25 cellular contexts compared by ENCODE assay signal in the genomic region with DNA sequence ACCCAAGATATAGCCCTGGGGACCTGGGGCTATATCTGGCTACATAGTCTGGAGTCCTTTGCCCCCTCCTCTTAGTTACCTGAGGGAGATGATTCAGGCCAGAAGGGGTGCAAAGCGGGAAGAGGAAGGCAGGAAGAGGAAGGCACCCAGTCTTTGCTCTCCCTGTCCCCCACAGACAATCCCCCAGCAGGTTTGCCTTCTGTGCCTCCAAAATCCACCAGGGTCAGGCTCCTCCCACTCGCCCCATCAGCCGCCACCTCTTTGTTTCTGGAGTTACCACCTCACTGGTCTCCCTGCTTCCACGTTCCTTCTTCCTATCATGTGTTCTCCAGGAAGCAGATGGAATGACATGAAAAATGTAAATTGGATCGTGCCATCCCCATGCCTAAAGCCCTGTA. TPM values are rescaled to one million over a fixed set of nuclear protein-coding genes. Genes with fewer than 3 reads are reported as not detected.
DNase-seq lines count a peak whose midpoint lies in the region; ATAC-seq, FAIRE-seq and TF ChIP-seq lines count a peak whose summit lies in the region.
"Had no signal": no experiment of that assay in that cellular context is flagged by ENCODE, and none has a peak within 500 bp of the region (broad histone marks: within the 10 kb centered on the region; RNA-seq: fewer than 3 reads in every experiment).

No MANE protein-coding gene starts in this region.

- H3K27me3 Mint-ChIP-seq in H9 (ENCODE audit: low read depth) (no peaks in the 10 kb centered on the region; the same call in 1 of the 2 replicates), nephron progenitor cell (ENCODE audit: low read depth, poor library complexity) (peaks cover 7% of the 10 kb centered on the region)
- H3K27me3 Mint-ChIP-seq in stimulated activated naive CD8-positive, alpha-beta T cell treated with anti-CD3 and anti-CD28 coated beads, Interleukin-15, amount 100 ng/mL, for 72 hours, result peaks cover 26% of the 10 kb centered on the region
- H3K27me3 Mint-ChIP-seq in activated CD4-positive, alpha-beta memory T cell treated with anti-CD3 and anti-CD28 coated beads, Interleukin-2, amount 10 ng/mL, durations not matched to agents 7 days and 5 days, result peaks cover 9% of the 10 kb centered on the region

- H3K27ac ChIP-seq in A673 (ENCODE audit: low read depth, low read length, poor library complexity, severe bottlenecking), result peak overlapping the region; percentile 82
- H3K27ac ChIP-seq in H9 (ENCODE audit: insufficient read length, low read depth, low read length), result no peak overlapping the region
- no peak overlapping the region for H3K27ac ChIP-seq in GM12878 (ENCODE audit: control insufficient read depth, insufficient read depth)
- H3K27ac ChIP-seq: C4-2B, left lung, uterus had no signal

- no peak overlapping the region for H3K14ac ChIP-seq in H9 (ENCODE audit: insufficient read depth, low read length)

- H2BK15ac ChIP-seq in H9 (ENCODE audit: low read depth, low read length), result no peak overlapping the region

- no peak overlapping the region for H3K18ac ChIP-seq in H9 (ENCODE audit: insufficient read length, low read depth, low read length)

- no peak overlapping the region for H3T11ph ChIP-seq in H9 (ENCODE audit: low read length)

- H2AK5ac ChIP-seq in H9 (ENCODE audit: insufficient read length, low read length), result no peak overlapping the region

- no peak for TF ChIP-seq POLR2A in GM12878 (IDR thresholded peaks at IDR 0.05; ENCODE audit: low read depth, low read length)

- no CpG with 5 or more reads among the region's 5 CpGs for WGBS in H9 (ENCODE audit: extremely low coverage, insufficient read length, low lambda C conversion rate)
- 18% methylated on average over 5 of the region's 5 CpGs for WGBS in GM12878 (ENCODE audit: insufficient coverage, insufficient replicate concordance, low lambda C conversion rate, missing lambda C conversion rate)

- no peak for FAIRE-seq in GM12878 (lab: Jason Lieb, UNC)
- FAIRE-seq: A549, colon, GM12891 had no signal

- no peak overlapping the region for H3K9ac ChIP-seq in H9 (ENCODE audit: extremely low read depth, insufficient read length, low read length)
- no peak overlapping the region for H3K9ac ChIP-seq in GM12878 (ENCODE audit: control insufficient read depth, insufficient read depth, low read length)

- BruUV-seq in A673 (replicated peaks; lab: Mats Ljungman, UMichigan) (no TSS peak), GM12878 (replicated peaks; lab: Mats Ljungman, UMichigan) (no TSS peak)

- DNase-seq in A673 (ENCODE audit: low spot score) (peak; percentile 39), H9 (peak; percentile 33), GM12878 (ENCODE audit: low read depth, low spot score) (no peak), nephron progenitor cell (peak; percentile 14), T-helper 2 cell (no peak)
- no peak for DNase-seq in stimulated activated naive CD8-positive, alpha-beta T cell treated with anti-CD3 and anti-CD28 coated beads, Interleukin-15, amount 100 ng/mL, for 72 hours
- no peak for DNase-seq in activated CD4-positive, alpha-beta memory T cell treated with anti-CD3 and anti-CD28 coated beads, Interleukin-2, amount 10 ng/mL, durations not matched to agents 7 days and 5 days
- DNase-seq: activated CD4-positive, alpha-beta T cell treated with anti-CD3 and anti-CD28 coated beads for 4 hours; activated CD8-positive, alpha-beta memory T cell treated with anti-CD3 and anti-CD28 coated beads, Interleukin-2, amount 10 ng/mL, durations not matched to agents 7 days and 5 days; activated naive CD8-positive, alpha-beta T cell treated with anti-CD3 and anti-CD28 coated beads, Interleukin-2, amount 10 ng/mL, durations not matched to agents 7 days and 5 days; DMS153; left lung; mucosa of descending colon; NCI-H1417 treated with DMSO at 0.1 percent for 48 hours; NCI-H524 treated with DMSO at 0.1 percent for 48 hours; RPMI8226; stimulated activated CD4-positive, alpha-beta T cell treated with anti-CD3 and anti-CD28 coated beads, Interleukin-12 subunit alpha, Interleukin-12 subunit beta, amount 100 ng/mL, for 4 hours; substantia nigra had no signal

- H3K4me1 Mint-ChIP-seq in H9 (peaks cover 37 to 41% of the 10 kb centered on the region in 2 experiments), nephron progenitor cell (peaks cover 37% of the 10 kb centered on the region)
- peaks cover 12% of the 10 kb centered on the region for H3K4me1 Mint-ChIP-seq in stimulated activated naive CD8-positive, alpha-beta T cell treated with anti-CD3 and anti-CD28 coated beads, Interleukin-15, amount 100 ng/mL, for 72 hours
- peaks cover 9% of the 10 kb centered on the region for H3K4me1 Mint-ChIP-seq in activated CD4-positive, alpha-beta memory T cell treated with anti-CD3 and anti-CD28 coated beads, Interleukin-2, amount 10 ng/mL, durations not matched to agents 7 days and 5 days

- H3K36me3 Mint-ChIP-seq in H9 (ENCODE audit: insufficient read depth in 1 of 3, low read depth in 3 of 3) (peaks cover 0 to 3% (median 3%) of the 10 kb centered on the region in 3 experiments; a peak in 5 of 7 replicates), nephron progenitor cell (ENCODE audit: low read depth) (no peaks in the 10 kb centered on the region)
- H3K36me3 Mint-ChIP-seq in activated CD4-positive, alpha-beta memory T cell treated with anti-CD3 and anti-CD28 coated beads, Interleukin-2, amount 10 ng/mL, durations not matched to agents 7 days and 5 days (ENCODE audit: low read depth), result no peaks in the 10 kb centered on the region
- H3K36me3 Mint-ChIP-seq: activated CD8-positive, alpha-beta memory T cell treated with anti-CD3 and anti-CD28 coated beads, Interleukin-2, amount 10 ng/mL, durations not matched to agents 7 days and 5 days; activated naive CD8-positive, alpha-beta T cell treated with anti-CD3 and anti-CD28 coated beads, Interleukin-2, amount 10 ng/mL, durations not matched to agents 7 days and 5 days had no signal

- no peak overlapping the region for H2AFZ ChIP-seq in H9 (ENCODE audit: low read length)
- peak overlapping the region; percentile 29 for H2AFZ ChIP-seq in GM12878 (ENCODE audit: control insufficient read depth, low read depth, low read length)

- no peaks in the 10 kb centered on the region for H4K20me1 ChIP-seq in H9 (ENCODE audit: control insufficient read depth, insufficient read depth, insufficient read length)
- H4K20me1 ChIP-seq in GM12878 (ENCODE audit: control insufficient read depth, insufficient read depth), result no peaks in the 10 kb centered on the region

- no peak overlapping the region for H2BK5ac ChIP-seq in H9 (ENCODE audit: insufficient read length, low read length)

- H3K9me3 Mint-ChIP-seq in H9, result peaks cover 0 to 4% of the 10 kb centered on the region in 2 experiments; a peak in 3 of 5 replicates
- H3K9me3 Mint-ChIP-seq in nephron progenitor cell, result peaks cover 3% of the 10 kb centered on the region
- no peaks in the 10 kb centered on the region for H3K9me3 Mint-ChIP-seq in stimulated activated naive CD8-positive, alpha-beta T cell treated with anti-CD3 and anti-CD28 coated beads, Interleukin-15, amount 100 ng/mL, for 72 hours
- no peaks in the 10 kb centered on the region for H3K9me3 Mint-ChIP-seq in activated CD4-positive, alpha-beta memory T cell treated with anti-CD3 and anti-CD28 coated beads, Interleukin-2, amount 10 ng/mL, durations not matched to agents 7 days and 5 days
- H3K9me3 Mint-ChIP-seq: activated naive CD8-positive, alpha-beta T cell treated with anti-CD3 and anti-CD28 coated beads, Interleukin-2, amount 10 ng/mL, durations not matched to agents 7 days and 5 days had no signal

- CTCF ChIA-PET in A673 (lab: Charles Lee) (interaction anchor here (0.5 to 1.2 kb wide), 3 partner anchors 74 to 176 kb away, joined by 3 to 9 read pairs (median 3); no protein-coding TSS in a partner anchor), GM12878 (lab: Yijun Ruan, JAX) (interaction anchor here (0.6 to 10.1 kb wide), 9 partner anchors 13 to 193 kb away, joined by 4 to 133 read pairs (median 5); no protein-coding TSS in a partner anchor)
- CTCF ChIA-PET in activated CD4-positive, alpha-beta memory T cell treated with anti-CD3 and anti-CD28 coated beads, Interleukin-2, amount 10 ng/mL, durations not matched to agents 7 days and 5 days (lab: Charles Lee), result interaction anchor here (1.0 to 1.8 kb wide), 5 partner anchors 10 to 199 kb away, joined by 3 to 5 read pairs (median 4); no protein-coding TSS in a partner anchor

- no peak overlapping the region for H3K56ac ChIP-seq in H9 (ENCODE audit: insufficient read length, low read depth, low read length)

- H3K79me2 ChIP-seq in H9 (ENCODE audit: insufficient read depth, low read length) (no peaks in the 10 kb centered on the region), GM12878 (ENCODE audit: control insufficient read depth, insufficient read depth, low read length) (no peaks in the 10 kb centered on the region)

- H3K9me3 ChIP-seq in A673 (ENCODE audit: low read depth, low read length, poor library complexity, severe bottlenecking), result no peaks in the 10 kb centered on the region
- no peaks in the 10 kb centered on the region for H3K9me3 ChIP-seq in H9 (ENCODE audit: control insufficient read depth, low read depth, low read length)
- H3K9me3 ChIP-seq in GM12878 (replicated peaks; ENCODE audit: control insufficient read depth, insufficient read depth, low read length), result no peaks in the 10 kb centered on the region
- H3K9me3 ChIP-seq: A549, HAP-1, left lung, mucosa of descending colon, uterus had no signal

- no peak overlapping the region for H2BK20ac ChIP-seq in H9 (ENCODE audit: low read depth, low read length, poor library complexity, severe bottlenecking)

- H4K5ac ChIP-seq in H9 (ENCODE audit: insufficient read length, low read depth, low read length), result no peak overlapping the region

- TF ChIP-seq CTCF in A673 (conservative IDR thresholded peaks at IDR 0.05; ENCODE audit: low read depth, low read length) (no peak), H9 (conservative IDR thresholded peaks at IDR 0.05) (no peak), GM12878 (IDR thresholded peaks at IDR 0.05 in 2 of 3, conservative IDR thresholded peaks at IDR 0.05 in 1 of 3; ENCODE audit: control insufficient read depth in 2 of 3, extremely low read depth in 1 of 3, insufficient read depth in 1 of 3, low read depth in 3 of 3, low read length in 3 of 3) (no peak), nephron progenitor cell (IDR thresholded peaks at IDR 0.05) (no peak)

- H4K8ac ChIP-seq in H9 (replicated peaks; ENCODE audit: insufficient read length, low read depth, low read length), result no peak overlapping the region

- no peaks in the 10 kb centered on the region for H3K36me3 ChIP-seq in A673 (ENCODE audit: insufficient read depth, low read length, poor library complexity, severe bottlenecking)
- no peaks in the 10 kb centered on the region for H3K36me3 ChIP-seq in GM12878 (ENCODE audit: control insufficient read depth in 2 of 2, insufficient read depth in 2 of 2, low read length in 1 of 2)
- H3K36me3 ChIP-seq: HAP-1, left lung, uterus had no signal

- H3K27ac Mint-ChIP-seq in H9, result peak overlapping the region in 1 of 3 experiments; percentile 1; a peak in 3 of 7 replicates
- H3K27ac Mint-ChIP-seq in nephron progenitor cell, result peak overlapping the region; percentile 41
- H3K27ac Mint-ChIP-seq in stimulated activated naive CD8-positive, alpha-beta T cell treated with anti-CD3 and anti-CD28 coated beads, Interleukin-15, amount 100 ng/mL, for 72 hours, result no peak overlapping the region
- H3K27ac Mint-ChIP-seq in activated CD4-positive, alpha-beta memory T cell treated with anti-CD3 and anti-CD28 coated beads, Interleukin-2, amount 10 ng/mL, durations not matched to agents 7 days and 5 days, result no peak overlapping the region
- H3K27ac Mint-ChIP-seq: activated CD8-positive, alpha-beta memory T cell treated with anti-CD3 and anti-CD28 coated beads, Interleukin-2, amount 10 ng/mL, durations not matched to agents 7 days and 5 days; activated naive CD8-positive, alpha-beta T cell treated with anti-CD3 and anti-CD28 coated beads, Interleukin-2, amount 10 ng/mL, durations not matched to agents 7 days and 5 days had no signal

- H2BK120ac ChIP-seq in H9 (ENCODE audit: low read depth, low read length, poor library complexity, severe bottlenecking), result no peak overlapping the region

- no peak overlapping the region for H3K4ac ChIP-seq in H9 (ENCODE audit: low read depth, low read length)

- no peak overlapping the region for H4K91ac ChIP-seq in H9 (ENCODE audit: insufficient read length, low read depth, low read length)

- in situ Hi-C loops in GM12878 (cut with MboI), result loop anchor here (5.0 kb wide), 1 partner anchor 149 kb away; no protein-coding TSS in a partner anchor

- RAD21 ChIA-PET in GM12878 (lab: Charles Lee; ENCODE audit: unreplicated experiment), result interaction anchor here (0.6 to 9.4 kb wide), 6 partner anchors 44 to 176 kb away, joined by 3 to 66 read pairs (median 4); no protein-coding TSS in a partner anchor

- TF ChIP-seq EP300 in GM12878 (IDR thresholded peaks at IDR 0.05; ENCODE audit: borderline replicate concordance in 1 of 2, control insufficient read depth in 1 of 2, low read depth in 2 of 2, low read length in 2 of 2), result no peak

- no peak for ATAC-seq in GM12878
- ATAC-seq in GM19035 (IDR thresholded peaks at IDR 0.05; ENCODE audit: unreplicated experiment), result no peak
- no peak for ATAC-seq in stimulated activated naive CD8-positive, alpha-beta T cell treated with anti-CD3 and anti-CD28 coated beads, Interleukin-15, amount 100 ng/mL, for 72 hours
- ATAC-seq: activated CD8-positive, alpha-beta memory T cell treated with anti-CD3 and anti-CD28 coated beads, Interleukin-2, amount 10 ng/mL, durations not matched to agents 7 days and 5 days; left lung; mucosa of descending colon had no signal

- intact Hi-C loops in A673 (cut with micrococcal nuclease; ENCODE audit: unreplicated experiment), result loop anchor here (5.0 kb wide), 1 partner anchor 166 kb away; no protein-coding TSS in a partner anchor
- intact Hi-C loops in GM12878 (cut with micrococcal nuclease; ENCODE audit: unreplicated experiment), result loop anchor here (2.0 to 5.0 kb wide), 3 partner anchors 117 to 193 kb away; no protein-coding TSS in a partner anchor

- SMC1A ChIA-PET in GM12878 (lab: Charles Lee; ENCODE audit: uncharacterized antibody, unreplicated experiment), result interaction anchor here (0.6 to 8.6 kb wide), 7 partner anchors 17 to 191 kb away, joined by 3 to 67 read pairs (median 9); no protein-coding TSS in a partner anchor

- H3K4me1 ChIP-seq in A673 (ENCODE audit: insufficient read depth, low read length, poor library complexity, severe bottlenecking), result peaks cover 31% of the 10 kb centered on the region
- peaks cover 8% of the 10 kb centered on the region for H3K4me1 ChIP-seq in H9 (ENCODE audit: insufficient read depth, low read length)
- peaks cover 8% of the 10 kb centered on the region; the same call in 1 of the 2 replicates for H3K4me1 ChIP-seq in GM12878 (ENCODE audit: control insufficient read depth, insufficient read depth, low read length)
- H3K4me1 ChIP-seq: A549, uterus had no signal

- POLR2A ChIA-PET in A673 (lab: Charles Lee; ENCODE audit: low non-redundant PET), result interaction anchor here (0.6 kb wide), 1 partner anchor 144 kb away, joined by 7 read pairs; no protein-coding TSS in a partner anchor
- POLR2A ChIA-PET in GM12878 (lab: Charles Lee), result no interaction called here
- POLR2A ChIA-PET in activated CD4-positive, alpha-beta memory T cell treated with anti-CD3 and anti-CD28 coated beads, Interleukin-2, amount 10 ng/mL, durations not matched to agents 7 days and 5 days (lab: Charles Lee), result no interaction called here

- H3K4me3 Mint-ChIP-seq in H9, result peak overlapping the region in 1 of 2 experiments; percentile 24; a peak in 3 of 5 replicates
- H3K4me3 Mint-ChIP-seq in nephron progenitor cell, result peak overlapping the region; percentile 60
- no peak overlapping the region for H3K4me3 Mint-ChIP-seq in stimulated activated naive CD8-positive, alpha-beta T cell treated with anti-CD3 and anti-CD28 coated beads, Interleukin-15, amount 100 ng/mL, for 72 hours
- no peak overlapping the region for H3K4me3 Mint-ChIP-seq in activated CD4-positive, alpha-beta memory T cell treated with anti-CD3 and anti-CD28 coated beads, Interleukin-2, amount 10 ng/mL, durations not matched to agents 7 days and 5 days
- H3K4me3 Mint-ChIP-seq: activated CD8-positive, alpha-beta memory T cell treated with anti-CD3 and anti-CD28 coated beads, Interleukin-2, amount 10 ng/mL, durations not matched to agents 7 days and 5 days had no signal

- TF ChIP-seq RAD21 in GM12878 (IDR thresholded peaks at IDR 0.05; ENCODE audit: insufficient read depth, low read depth, low read length), result no peak

- H3K4me3 ChIP-seq in A673 (ENCODE audit: low read depth, low read length, poor library complexity, severe bottlenecking) (no peak overlapping the region), GM12878 (no peak overlapping the region)
- H3K4me3 ChIP-seq: A549, HAP-1, left lung, mucosa of descending colon, uterus had no signal

- no peak overlapping the region for H2BK12ac ChIP-seq in H9 (ENCODE audit: insufficient read length, low read depth, low read length)

- no peak overlapping the region for H3K23ac ChIP-seq in H9 (ENCODE audit: insufficient read length, low read depth, low read length)

- no peaks in the 10 kb centered on the region for H3K27me3 ChIP-seq in A673 (replicated peaks; ENCODE audit: insufficient read depth, low read depth, low read length, poor library complexity)
- H3K27me3 ChIP-seq in H9 (ENCODE audit: insufficient read depth, low read length), result no peaks in the 10 kb centered on the region
- H3K27me3 ChIP-seq in GM12878 (replicated peaks in 1 of 2; ENCODE audit: control insufficient read depth in 2 of 2, insufficient read depth in 2 of 2, low read length in 1 of 2), result no peaks in the 10 kb centered on the region
- H3K27me3 ChIP-seq: uterus had no signal

- no peaks in the 10 kb centered on the region for H3K79me1 ChIP-seq in H9 (ENCODE audit: insufficient read depth, low read depth, low read length, poor library complexity, severe bottlenecking)

- H3K4me2 ChIP-seq in H9 (ENCODE audit: insufficient read depth, insufficient read length, low read length), result peak overlapping the region; percentile 52
- peak overlapping the region; percentile 25; the same call in 1 of the 2 replicates for H3K4me2 ChIP-seq in GM12878 (ENCODE audit: control insufficient read depth, insufficient read depth)

- no peaks in the 10 kb centered on the region for H3K23me2 ChIP-seq in H9 (ENCODE audit: insufficient read length, low read depth, low read length, poor library complexity, severe bottlenecking)

RNA-seq across cellular contexts. Expression of a gene that starts 31.2 kb away (rescaled TPM):
- total RNA-seq in A673 (2021), result 0.52 and 0.83 TPM in 2 replicates
- total RNA-seq in H9 (2021), result 5.2 and 6.2 TPM in 2 replicates
- total RNA-seq in GM12878 (2013; cell fraction: nucleolus; rRNA removed), result 1.4 TPM in 1 of 2 replicates, not detected in the other
- 1.3 and 1.9 TPM in 2 replicates for total RNA-seq in GM12878 (2014; rRNA removed)
- total RNA-seq in GM12878 (2014; rRNA removed; fragmentation: Illumina TruSeq; extraction: Trizol), result 1.2 and 3.0 TPM in 2 replicates
- total RNA-seq in GM12878 (2021), result 1.9 and 2.3 TPM in 2 replicates
- polyA plus RNA-seq in GM12878 (2011; ENCODE audit: low read depth), result not detected
- polyA plus RNA-seq in GM12878 (2011; rRNA removed), result 4.7 and 8.1 TPM in 2 replicates
- polyA plus RNA-seq in GM12878 (2011; cell fraction: cytosol; rRNA removed), result 8.0 and 8.3 TPM in 2 replicates
- 2.1 and 3.7 TPM in 2 replicates for polyA plus RNA-seq in GM12878 (2011; cell fraction: nucleus; rRNA removed)
- polyA plus RNA-seq in GM12878 (2012), result 2.9 and 3.8 TPM in 2 replicates
- 1.00 and 1.2 TPM in 2 replicates for polyA plus RNA-seq in GM12878 (2014; fragmentation: Illumina TruSeq; extraction: Trizol)
- 1 to 10 TPM; 3.0 to 3.5 TPM for polyA plus RNA-seq in GM12878 (2014; fragmentation: Nextera tagmentation; extraction: Ambion mirVana)
- polyA plus RNA-seq in GM12878 (2014; rRNA removed), result 1.2 and 3.2 TPM in 2 replicates
- 1 to 10 TPM in 1 of 2 experiments, under 1 TPM in 1; 0.66 to 1.1 TPM for polyA plus RNA-seq in GM12878 (2016; fragmentation: Nextera tagmentation; extraction: Ambion mirVana)
- polyA minus RNA-seq in GM12878 (2011; rRNA and poly(A)+ RNA removed), result 2.4 and 3.6 TPM in 2 replicates
- not detected in 2 replicates for polyA minus RNA-seq in GM12878 (2011; cell fraction: cytosol; rRNA and poly(A)+ RNA removed)
- not detected in 2 replicates for polyA minus RNA-seq in GM12878 (2011; cell fraction: nucleus; rRNA and poly(A)+ RNA removed)
- total RNA-seq in activated CD4-positive, alpha-beta memory T cell treated with anti-CD3 and anti-CD28 coated beads, Interleukin-2, amount 10 ng/mL, durations not matched to agents 7 days and 5 days, result not detected
- total RNA-seq: activated CD8-positive, alpha-beta memory T cell treated with anti-CD3 and anti-CD28 coated beads, Interleukin-2, amount 10 ng/mL, durations not matched to agents 7 days and 5 days; activated naive CD8-positive, alpha-beta T cell treated with anti-CD3 and anti-CD28 coated beads, Interleukin-2, amount 10 ng/mL, durations not matched to agents 7 days and 5 days; mucosa of descending colon had no signal

Comparison
In these comparisons a context has a peak if more than half of its experiments do, and no peak if none do; other contexts are left out.
1. DNase-seq: peak in A673 (single experiment), H9 (single experiment) and nephron progenitor cell (single experiment); none in GM12878 (single experiment), T-helper 2 cell (0 of 5), stimulated activated naive CD8-positive, alpha-beta T cell treated with anti-CD3 and anti-CD28 coated beads, Interleukin-15, amount 100 ng/mL, for 72 hours (0 of 2) and activated CD4-positive, alpha-beta memory T cell treated with anti-CD3 and anti-CD28 coated beads, Interleukin-2, amount 10 ng/mL, durations not matched to agents 7 days and 5 days (single experiment).